In genomic region chr13:99617474-99618255, GRCh38 we compare ENCODE assay signal across 8 cellular contexts. TPM values are rescaled to one million over a fixed set of nuclear protein-coding genes. Genes with fewer than 3 reads are reported as not detected.
DNase-seq lines count a peak whose midpoint lies in the region; ATAC-seq and TF ChIP-seq lines count a peak whose summit lies in the region.

No MANE protein-coding gene starts in this region.

- H3K9me3 ChIP-seq in breast epithelium = no peaks in the 10 kb centered on the region
- H3K9me3 ChIP-seq in heart right ventricle = no peaks in the 10 kb centered on the region

- H3K27me3 Mint-ChIP-seq in MCF 10A (ENCODE audit: insufficient read depth, unreplicated experiment) = no peaks in the 10 kb centered on the region
- H3K27me3 Mint-ChIP-seq in activated CD4-positive, alpha-beta T cell treated with anti-CD3 and anti-CD28 coated beads, Interleukin-2, amount 10 ng/mL, durations not matched to agents 7 days and 5 days = no peaks in the 10 kb centered on the region

- H3K36me3 ChIP-seq in breast epithelium (no peaks in the 10 kb centered on the region), heart right ventricle (no peaks in the 10 kb centered on the region)

- intact Hi-C loops in MCF 10A (cut with micrococcal nuclease) = no loop called here
- intact Hi-C loops in breast epithelium (cut with DNase I; ENCODE audit: low total_unique reads) = no loop called here
- intact Hi-C loops in heart right ventricle (cut with DNase I) = loop anchor here in 2 of 10 donors (10.0 kb wide), 1 partner anchor 173 kb away; no protein-coding TSS in a partner anchor

- CTCF ChIA-PET in MCF 10A (lab: Yijun Ruan, JAX) = interaction anchor here (0.6 to 1.0 kb wide), 3 partner anchors 33 to 38 kb away, joined by 3 to 5 read pairs (median 4); no protein-coding TSS in a partner anchor
- CTCF ChIA-PET in activated CD4-positive, alpha-beta T cell treated with anti-CD3 and anti-CD28 coated beads, Interleukin-2, amount 10 ng/mL, durations not matched to agents 7 days and 5 days (lab: Charles Lee) = interaction anchor here (0.6 kb wide), 1 partner anchor 10 kb away, joined by 3 read pairs; no protein-coding TSS in a partner anchor

- WGBS in heart right ventricle, 2 donors = 45 to 48% methylated on average over 11 of the region's 11 CpGs

- no peaks in the 10 kb centered on the region for H3K9me3 Mint-ChIP-seq in MCF 10A (ENCODE audit: unreplicated experiment)
- no peaks in the 10 kb centered on the region for H3K9me3 Mint-ChIP-seq in activated CD4-positive, alpha-beta T cell treated with anti-CD3 and anti-CD28 coated beads, Interleukin-2, amount 10 ng/mL, durations not matched to agents 7 days and 5 days

- POLR2A ChIA-PET in MCF 10A (lab: Yijun Ruan, JAX) = no interaction called here
- POLR2A ChIA-PET in activated CD4-positive, alpha-beta T cell treated with anti-CD3 and anti-CD28 coated beads, Interleukin-2, amount 10 ng/mL, durations not matched to agents 7 days and 5 days (lab: Charles Lee) = no interaction called here

- H3K4me1 ChIP-seq in breast epithelium (no peaks in the 10 kb centered on the region), heart right ventricle (peaks cover 0 to 10% (median 6%) of the 10 kb centered on the region in 9 donors)

- H3K27ac Mint-ChIP-seq in MCF 10A (ENCODE audit: low read depth, unreplicated experiment) = no peak overlapping the region
- H3K27ac Mint-ChIP-seq in activated CD4-positive, alpha-beta T cell treated with anti-CD3 and anti-CD28 coated beads, Interleukin-2, amount 10 ng/mL, durations not matched to agents 7 days and 5 days = no peak overlapping the region

- H3K4me3 ChIP-seq in breast epithelium (no peak overlapping the region), heart right ventricle (no peak overlapping the region)

- H3K27me3 ChIP-seq in breast epithelium = no peaks in the 10 kb centered on the region
- H3K27me3 ChIP-seq in heart right ventricle = no peaks in the 10 kb centered on the region

- no peak for TF ChIP-seq EP300 in Ishikawa (IDR thresholded peaks at IDR 0.05; ENCODE audit: borderline replicate concordance)

- TF ChIP-seq CTCF in MCF 10A (IDR thresholded peaks at IDR 0.05; ENCODE audit: unreplicated experiment) (peak; percentile 21), breast epithelium (IDR thresholded peaks at IDR 0.05) (peak in 1 of 3 donors; percentile 32), heart right ventricle (IDR thresholded peaks at IDR 0.05) (peak; percentile 14 to 79 (median 61))

- ATAC-seq in heart right ventricle (peak in 7 of 8 donors; percentile 57 to 73 (median 65)), HG02763 (IDR thresholded peaks at IDR 0.05; ENCODE audit: unreplicated experiment) (no peak), GM19035 (IDR thresholded peaks at IDR 0.05; ENCODE audit: unreplicated experiment) (no peak)

- no peak overlapping the region for H3K4me3 Mint-ChIP-seq in MCF 10A (ENCODE audit: unreplicated experiment)
- no peak overlapping the region for H3K4me3 Mint-ChIP-seq in activated CD4-positive, alpha-beta T cell treated with anti-CD3 and anti-CD28 coated beads, Interleukin-2, amount 10 ng/mL, durations not matched to agents 7 days and 5 days

- peaks cover 9% of the 10 kb centered on the region for H3K4me1 Mint-ChIP-seq in MCF 10A (ENCODE audit: insufficient read depth, unreplicated experiment)
- H3K4me1 Mint-ChIP-seq in activated CD4-positive, alpha-beta T cell treated with anti-CD3 and anti-CD28 coated beads, Interleukin-2, amount 10 ng/mL, durations not matched to agents 7 days and 5 days = peaks cover 16% of the 10 kb centered on the region

- H3K27ac ChIP-seq in breast epithelium (no peak overlapping the region), heart right ventricle (no peak overlapping the region)

- DNase-seq in MCF 10A (ENCODE audit: unreplicated experiment) = peak; percentile 29
- no peak for DNase-seq in breast epithelium (ENCODE audit: low spot score in 2 of 2)
- DNase-seq in activated CD4-positive, alpha-beta T cell treated with anti-CD3 and anti-CD28 coated beads, Interleukin-2, amount 10 ng/mL, durations not matched to agents 7 days and 5 days = peak; percentile 42
- DNase-seq in heart right ventricle = peak; percentile 23 to 38
- peak; percentile 28 for DNase-seq in stimulated activated CD4-positive, alpha-beta T cell treated with anti-CD3 and anti-CD28 coated beads, Interleukin-4, amount 100 ng/mL, for 1 hour

- no peaks in the 10 kb centered on the region for H3K36me3 Mint-ChIP-seq in MCF 10A (ENCODE audit: insufficient read depth, unreplicated experiment)
- no peaks in the 10 kb centered on the region for H3K36me3 Mint-ChIP-seq in activated CD4-positive, alpha-beta T cell treated with anti-CD3 and anti-CD28 coated beads, Interleukin-2, amount 10 ng/mL, durations not matched to agents 7 days and 5 days (ENCODE audit: low read depth)

- TF ChIP-seq POLR2A in breast epithelium (IDR thresholded peaks at IDR 0.05) = no peak

- no TSS peak for BruUV-seq in MCF 10A (replicated peaks; lab: Mats Ljungman, UMichigan)

- peak; percentile 87 for TF ChIP-seq RAD21 in Ishikawa (IDR thresholded peaks at IDR 0.05; ENCODE audit: low read depth)

TF ChIP-seq in Ishikawa, 13 proteins besides CTCF, POLR2A, EP300 and RAD21:
- TF ChIP-seq EGR1 (IDR thresholded peaks at IDR 0.05) (no peak), CREB1 (IDR thresholded peaks at IDR 0.05; ENCODE audit: low read depth) (no peak), CEBPB (IDR thresholded peaks at IDR 0.05) (no peak), TAF1 (IDR thresholded peaks at IDR 0.05; ENCODE audit: low read depth) (no peak), YY1 (IDR thresholded peaks at IDR 0.05; ENCODE audit: low read depth) (no peak), TEAD4 (IDR thresholded peaks at IDR 0.05) (no peak), FOXM1 (IDR thresholded peaks at IDR 0.05; ENCODE audit: borderline replicate concordance, low read depth) (no peak), NFIC (IDR thresholded peaks at IDR 0.05) (no peak), TCF12 (IDR thresholded peaks at IDR 0.05; ENCODE audit: low read depth) (no peak), MAX (IDR thresholded peaks at IDR 0.05) (no peak), ZBTB7A (IDR thresholded peaks at IDR 0.05; ENCODE audit: low read depth) (no peak)
- TF ChIP-seq, protein P1, sequence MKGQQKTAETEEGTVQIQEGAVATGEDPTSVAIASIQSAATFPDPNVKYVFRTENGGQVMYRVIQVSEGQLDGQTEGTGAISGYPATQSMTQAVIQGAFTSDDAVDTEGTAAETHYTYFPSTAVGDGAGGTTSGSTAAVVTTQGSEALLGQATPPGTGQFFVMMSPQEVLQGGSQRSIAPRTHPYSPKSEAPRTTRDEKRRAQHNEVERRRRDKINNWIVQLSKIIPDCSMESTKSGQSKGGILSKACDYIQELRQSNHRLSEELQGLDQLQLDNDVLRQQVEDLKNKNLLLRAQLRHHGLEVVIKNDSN (IDR thresholded peaks at IDR 0.05) = no peak
- TF ChIP-seq, protein P2, sequence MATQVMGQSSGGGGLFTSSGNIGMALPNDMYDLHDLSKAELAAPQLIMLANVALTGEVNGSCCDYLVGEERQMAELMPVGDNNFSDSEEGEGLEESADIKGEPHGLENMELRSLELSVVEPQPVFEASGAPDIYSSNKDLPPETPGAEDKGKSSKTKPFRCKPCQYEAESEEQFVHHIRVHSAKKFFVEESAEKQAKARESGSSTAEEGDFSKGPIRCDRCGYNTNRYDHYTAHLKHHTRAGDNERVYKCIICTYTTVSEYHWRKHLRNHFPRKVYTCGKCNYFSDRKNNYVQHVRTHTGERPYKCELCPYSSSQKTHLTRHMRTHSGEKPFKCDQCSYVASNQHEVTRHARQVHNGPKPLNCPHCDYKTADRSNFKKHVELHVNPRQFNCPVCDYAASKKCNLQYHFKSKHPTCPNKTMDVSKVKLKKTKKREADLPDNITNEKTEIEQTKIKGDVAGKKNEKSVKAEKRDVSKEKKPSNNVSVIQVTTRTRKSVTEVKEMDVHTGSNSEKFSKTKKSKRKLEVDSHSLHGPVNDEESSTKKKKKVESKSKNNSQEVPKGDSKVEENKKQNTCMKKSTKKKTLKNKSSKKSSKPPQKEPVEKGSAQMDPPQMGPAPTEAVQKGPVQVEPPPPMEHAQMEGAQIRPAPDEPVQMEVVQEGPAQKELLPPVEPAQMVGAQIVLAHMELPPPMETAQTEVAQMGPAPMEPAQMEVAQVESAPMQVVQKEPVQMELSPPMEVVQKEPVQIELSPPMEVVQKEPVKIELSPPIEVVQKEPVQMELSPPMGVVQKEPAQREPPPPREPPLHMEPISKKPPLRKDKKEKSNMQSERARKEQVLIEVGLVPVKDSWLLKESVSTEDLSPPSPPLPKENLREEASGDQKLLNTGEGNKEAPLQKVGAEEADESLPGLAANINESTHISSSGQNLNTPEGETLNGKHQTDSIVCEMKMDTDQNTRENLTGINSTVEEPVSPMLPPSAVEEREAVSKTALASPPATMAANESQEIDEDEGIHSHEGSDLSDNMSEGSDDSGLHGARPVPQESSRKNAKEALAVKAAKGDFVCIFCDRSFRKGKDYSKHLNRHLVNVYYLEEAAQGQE (IDR thresholded peaks at IDR 0.05; ENCODE audit: low read depth) = no peak

RNA-seq across cellular contexts. Expression of gene CLYBL, which starts 11.2 kb away (rescaled TPM):
- total RNA-seq in MCF 10A (2022) (10.0 and 12.7 TPM in 2 replicates), breast epithelium (1 to 10 TPM; 5.1 to 8.2 (median 5.1) TPM), heart right ventricle (10 to 100 TPM; 23.0 to 38.9 (median 27.9) TPM)
- total RNA-seq in activated CD4-positive, alpha-beta T cell treated with anti-CD3 and anti-CD28 coated beads, Interleukin-2, amount 10 ng/mL, durations not matched to agents 7 days and 5 days = 10 to 100 TPM; 12.2 to 13.0 TPM
- polyA plus RNA-seq in heart right ventricle = 10 to 100 TPM in 1 of 2 donors, 1 to 10 TPM in 1; 9.7 to 14.6 TPM

Comparison
In these comparisons a context has a peak if more than half of its experiments do, and no peak if none do; other contexts are left out.
1. DNase-seq: peak in MCF 10A (single experiment), activated CD4-positive, alpha-beta T cell treated with anti-CD3 and anti-CD28 coated beads, Interleukin-2, amount 10 ng/mL, durations not matched to agents 7 days and 5 days (single experiment), heart right ventricle (2 of 2) and stimulated activated CD4-positive, alpha-beta T cell treated with anti-CD3 and anti-CD28 coated beads, Interleukin-4, amount 100 ng/mL, for 1 hour (single experiment); none in breast epithelium (0 of 2).
2. ATAC-seq: peak in heart right ventricle (7 of 8); none in HG02763 (single experiment) and GM19035 (single experiment).